In genomic region chr9:137423001-137423809, GRCh38 we compare ENCODE assay signal across 8 cellular contexts. TPM values are rescaled to one million over a fixed set of nuclear protein-coding genes. Genes with fewer than 3 reads are reported as not detected.
DNase-seq lines count a peak whose midpoint lies in the region; ATAC-seq and TF ChIP-seq lines count a peak whose summit lies in the region.

A gene with protein sequence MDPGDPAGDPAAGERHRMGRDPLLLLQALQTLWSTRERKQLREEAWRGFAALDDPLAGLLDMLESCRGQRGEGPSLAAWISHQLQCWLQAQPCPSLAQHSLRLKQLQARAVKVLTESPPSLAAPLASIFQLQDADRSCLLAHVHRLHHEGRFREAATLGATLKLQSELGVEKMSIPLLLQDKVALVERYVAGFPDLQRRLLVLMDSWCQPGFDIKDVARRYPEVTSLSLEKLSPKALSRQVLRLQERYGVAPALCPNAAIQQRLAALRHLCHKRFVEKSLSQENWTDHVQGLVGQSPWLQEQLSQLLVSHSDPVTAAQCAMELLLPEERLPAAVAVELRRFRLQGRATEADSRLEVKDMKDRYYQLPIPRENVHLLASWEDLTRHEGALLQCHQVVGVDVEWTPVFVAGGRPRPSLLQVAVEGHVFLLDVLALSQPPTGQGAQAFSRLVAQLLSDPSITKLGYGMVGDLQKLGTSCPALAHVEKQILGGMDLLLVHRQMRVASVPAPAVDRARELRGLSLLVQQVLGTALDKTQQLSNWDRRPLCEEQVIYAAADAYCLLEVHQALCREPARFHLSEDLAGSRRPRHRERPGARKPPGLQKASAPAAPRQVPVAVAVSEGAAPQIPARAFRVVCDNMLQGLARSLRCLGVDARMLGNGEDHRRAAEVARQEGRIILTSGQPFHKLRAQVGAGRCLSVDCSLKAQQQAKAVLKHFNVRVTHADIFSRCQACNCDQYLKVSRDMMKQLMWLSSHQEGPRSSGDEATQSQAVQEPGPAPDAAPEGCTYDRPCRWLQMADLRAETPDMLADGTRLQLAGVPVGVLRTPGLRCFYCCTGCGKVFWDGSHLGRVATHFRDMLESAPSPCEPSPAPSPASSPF (minus strand): TSS chr9:137423162. CDS start chr9:137395357, 27,805 bp downstream.
Gene NOXA1 (plus strand): TSS chr9:137423393. CDS start chr9:137423530, 137 bp downstream.

- no peaks in the 10 kb centered on the region for H4K20me1 ChIP-seq in GM23248 (ENCODE audit: insufficient read depth)

- in situ Hi-C loops in GM23248 (cut with MboI) = loop anchor here (25.0 kb wide), 1 partner anchor 311 kb away; the partner anchor contains the start of gene DPP7

- H3K9me3 Mint-ChIP-seq in neural crest cell = no peaks in the 10 kb centered on the region
- H3K9me3 Mint-ChIP-seq in stimulated activated naive CD8-positive, alpha-beta T cell treated with anti-CD3 and anti-CD28 coated beads, Interleukin-15, amount 100 ng/mL, for 72 hours = no peaks in the 10 kb centered on the region

- peak within 1 kb of the TSS; percentile 95 for H3K4me2 ChIP-seq in GM23248 (ENCODE audit: unreplicated experiment)

- no peaks in the 10 kb centered on the region for H3K9me3 ChIP-seq in GM23248 (ENCODE audit: low read depth)

- H3K36me3 ChIP-seq in GM23248 (ENCODE audit: low read depth) = no peaks in the 10 kb centered on the region

- H3K4me3 ChIP-seq in GM23248 (peak within 1 kb of the TSS; percentile 80), fibroblast of villous mesenchyme (ENCODE audit: low read depth, low read length) (peak within 1 kb of the TSS; percentile 80)

- no peaks in the 10 kb centered on the region for H3K9me2 ChIP-seq in GM23248 (ENCODE audit: insufficient read depth)

- H3K27me3 ChIP-seq in GM23248 (replicated peaks; ENCODE audit: insufficient read depth) = no peaks in the 10 kb centered on the region

- TF ChIP-seq CTCF in RWPE1 (conservative IDR thresholded peaks at IDR 0.05; ENCODE audit: low read depth) (peak; percentile 99), fibroblast of villous mesenchyme (IDR thresholded peaks at IDR 0.05; ENCODE audit: insufficient read depth, low read depth, low read length) (peak; percentile 54), neural crest cell (conservative IDR thresholded peaks at IDR 0.05) (peak; percentile 79)

- H3K9ac ChIP-seq in GM23248 = peak within 1 kb of the TSS; percentile 76

- POLR2A ChIA-PET in RWPE1 (lab: Yijun Ruan, JAX; ENCODE audit: low non-redundant PET) = interaction anchor here (0.6 to 1.3 kb wide), 8 partner anchors 10 to 198 kb away, joined by 3 to 5 read pairs (median 4); partner anchors contain the start of genes CYSRT1, ENTPD8 and MRPL41

- peaks cover 25% of the 10 kb centered on the region for H3K79me2 ChIP-seq in GM23248 (ENCODE audit: insufficient read depth)

- H3K27ac ChIP-seq in GM23248 = no peak within 1 kb of the TSS
- H3K27ac ChIP-seq in RWPE1 = peak within 1 kb of the TSS; percentile 83

- peak within 1 kb of the TSS; percentile 88 for H3K4me3 Mint-ChIP-seq in neural crest cell
- peak within 1 kb of the TSS; percentile 88 to 91 for H3K4me3 Mint-ChIP-seq in stimulated activated naive CD8-positive, alpha-beta T cell treated with anti-CD3 and anti-CD28 coated beads, Interleukin-15, amount 100 ng/mL, for 72 hours

- CTCF ChIA-PET in RWPE1 (lab: Yijun Ruan, JAX) = interaction anchor here (0.6 to 1.9 kb wide), 23 partner anchors 9 to 521 kb away, joined by 3 to 16 read pairs (median 4); partner anchors contain the start of gene NRARP

- peaks cover 18% of the 10 kb centered on the region for H3F3A ChIP-seq in GM23248 (ENCODE audit: insufficient read depth)

- peaks cover 3% of the 10 kb centered on the region for H3K27me3 Mint-ChIP-seq in neural crest cell (ENCODE audit: low read depth)
- no peaks in the 10 kb centered on the region for H3K27me3 Mint-ChIP-seq in stimulated activated naive CD8-positive, alpha-beta T cell treated with anti-CD3 and anti-CD28 coated beads, Interleukin-15, amount 100 ng/mL, for 72 hours

- DNase-seq in EL (peak; percentile 91), GM23248 (peak; percentile 96), LHCN-M2 (ENCODE audit: low read depth) (peak; percentile 84), RWPE1 (ENCODE audit: low spot score) (peak; percentile 98), fibroblast of villous mesenchyme (ENCODE audit: low read depth) (peak; percentile 93), neural crest cell (ENCODE audit: low read depth, low spot score) (peak; percentile 93)
- DNase-seq in activated effector memory CD4-positive, alpha-beta T cell treated with Interleukin-2 at 50 U/mL for 16 hours = peak; percentile 91
- DNase-seq in stimulated activated naive CD8-positive, alpha-beta T cell treated with anti-CD3 and anti-CD28 coated beads, Interleukin-15, amount 100 ng/mL, for 72 hours = peak; percentile 96

- H3K36me3 Mint-ChIP-seq in neural crest cell (ENCODE audit: low read depth) = no peaks in the 10 kb centered on the region

- peak; percentile 92 for ATAC-seq in stimulated activated naive CD8-positive, alpha-beta T cell treated with anti-CD3 and anti-CD28 coated beads, Interleukin-15, amount 100 ng/mL, for 72 hours

- peaks cover 8% of the 10 kb centered on the region; the same call in 1 of the 2 replicates for H3K4me1 ChIP-seq in GM23248 (ENCODE audit: insufficient read depth)

- peak within 1 kb of the TSS; percentile 4 for H3K27ac Mint-ChIP-seq in neural crest cell (ENCODE audit: unreplicated experiment)
- H3K27ac Mint-ChIP-seq in stimulated activated naive CD8-positive, alpha-beta T cell treated with anti-CD3 and anti-CD28 coated beads, Interleukin-15, amount 100 ng/mL, for 72 hours = peak within 1 kb of the TSS in 1 of 2 donors; percentile 67

- peak within 1 kb of the TSS; percentile 88 for H2AFZ ChIP-seq in GM23248

- H3K4me1 Mint-ChIP-seq in neural crest cell = peaks cover 8% of the 10 kb centered on the region
- peaks cover 6% of the 10 kb centered on the region for H3K4me1 Mint-ChIP-seq in stimulated activated naive CD8-positive, alpha-beta T cell treated with anti-CD3 and anti-CD28 coated beads, Interleukin-15, amount 100 ng/mL, for 72 hours

- WGBS in GM23248 (ENCODE audit: low coverage in 1 of 2, low lambda C conversion rate in 2 of 2, missing lambda C conversion rate in 2 of 2), 2 experiments = 2% methylated on average over 65 to 72 of the region's 108 CpGs

RNA-seq across cellular contexts. Expression of the first gene that starts in this region (rescaled TPM):
- total RNA-seq in GM23248 (2014; rRNA removed; shearing (Covaris generic)) = 11.6 and 17.1 TPM in 2 replicates
- polyA plus RNA-seq in GM23248 (2016; fragmentation: Nextera tagmentation; extraction: Ambion mirVana) = 8.7 and 10.1 TPM in 2 replicates
- total RNA-seq in LHCN-M2 (2014; rRNA removed) (4.0 and 6.5 TPM in 2 replicates), fibroblast of villous mesenchyme (7.3 and 8.1 TPM in 2 replicates), neural crest cell (15.1 and 17.6 TPM in 2 replicates)
- polyA plus RNA-seq in LHCN-M2 (2012) = 6.9 TPM

RNA-seq across cellular contexts. Expression of gene NOXA1, which starts in this region (rescaled TPM):
- total RNA-seq in GM23248 (2014; rRNA removed; shearing (Covaris generic)) = 0.32 TPM in 1 of 2 replicates, not detected in the other
- polyA plus RNA-seq in GM23248 (2016; fragmentation: Nextera tagmentation; extraction: Ambion mirVana) = 0.15 and 0.39 TPM in 2 replicates
- total RNA-seq in LHCN-M2 (2014; rRNA removed) (0.17 and 0.19 TPM in 2 replicates), fibroblast of villous mesenchyme (0.32 TPM in 1 of 2 replicates, not detected in the other), neural crest cell (0.89 and 0.98 TPM in 2 replicates)
- 0.13 TPM for polyA plus RNA-seq in LHCN-M2 (2012)
